ENCODE assay signal across 14 cellular contexts in genomic region chr2:145626301-145626700, GRCh38.
DNase-seq lines count a peak whose midpoint lies in the region; ATAC-seq and TF ChIP-seq lines count a peak whose summit lies in the region.
"Had no signal": no experiment of that assay in that cellular context is flagged by ENCODE, and none has a peak within 500 bp of the region (broad histone marks: within the 10 kb centered on the region; RNA-seq: fewer than 3 reads in every experiment).

No MANE protein-coding gene starts in this region.

- H3K36me3 Mint-ChIP-seq in GM23338 (ENCODE audit: low read depth) = no peaks in the 10 kb centered on the region
- H3K36me3 Mint-ChIP-seq in neural progenitor cell = no peaks in the 10 kb centered on the region
- H3K36me3 Mint-ChIP-seq in activated naive CD4-positive, alpha-beta T cell treated with anti-CD3 and anti-CD28 coated beads, Interleukin-2, amount 10 ng/mL, durations not matched to agents 7 days and 5 days = no peaks in the 10 kb centered on the region
- H3K36me3 Mint-ChIP-seq: CD4-positive, CD25-positive, alpha-beta regulatory T cell had no signal

- H3K4me1 ChIP-seq in GM23338 (ENCODE audit: insufficient read depth) (no peaks in the 10 kb centered on the region), neural progenitor cell (no peaks in the 10 kb centered on the region)

- CTCF ChIA-PET in activated naive CD4-positive, alpha-beta T cell treated with anti-CD3 and anti-CD28 coated beads, Interleukin-2, amount 10 ng/mL, durations not matched to agents 7 days and 5 days (lab: Charles Lee) = no interaction called here

- TF ChIP-seq CTCF in GM23338 (conservative IDR thresholded peaks at IDR 0.05; ENCODE audit: low read depth in 2 of 2) (no peak), neural progenitor cell (IDR thresholded peaks at IDR 0.05) (no peak)

- H3K4me1 Mint-ChIP-seq in GM23338 = 0 out of 3 replicates have a peak, but pooled peaks cover 3% of the 10 kb centered on the region
- no peaks in the 10 kb centered on the region for H3K4me1 Mint-ChIP-seq in neural progenitor cell
- H3K4me1 Mint-ChIP-seq in activated naive CD4-positive, alpha-beta T cell treated with anti-CD3 and anti-CD28 coated beads, Interleukin-2, amount 10 ng/mL, durations not matched to agents 7 days and 5 days = no peaks in the 10 kb centered on the region
- H3K4me1 Mint-ChIP-seq: CD4-positive, CD25-positive, alpha-beta regulatory T cell had no signal

- DNase-seq in GM23338 (ENCODE audit: low spot score) (no peak), astrocyte of the hippocampus (ENCODE audit: low read depth, low spot score) (peak; percentile 78), dermis blood vessel endothelial cell (peak; percentile 11), neural progenitor cell (ENCODE audit: low spot score) (no peak), SHP77 treated with DMSO at 0.1 percent for 48 hours (lab: John Stamatoyannopoulos, UW) (no peak), NCI-H1930 (lab: John Stamatoyannopoulos, UW) (no peak), mesenteric fat pad (ENCODE audit: low spot score) (no peak)
- DNase-seq in activated naive CD4-positive, alpha-beta T cell treated with anti-CD3 and anti-CD28 coated beads, Interleukin-2, amount 10 ng/mL, durations not matched to agents 7 days and 5 days = no peak
- DNase-seq: ACHN; CD4-positive, CD25-positive, alpha-beta regulatory T cell; DMS53; GF-D8; H7 had no signal

- H3K27me3 Mint-ChIP-seq in GM23338 (ENCODE audit: insufficient read depth, low read depth, poor library complexity) (no peaks in the 10 kb centered on the region), neural progenitor cell (ENCODE audit: insufficient read depth, low read depth) (no peaks in the 10 kb centered on the region)
- no peaks in the 10 kb centered on the region for H3K27me3 Mint-ChIP-seq in activated naive CD4-positive, alpha-beta T cell treated with anti-CD3 and anti-CD28 coated beads, Interleukin-2, amount 10 ng/mL, durations not matched to agents 7 days and 5 days
- H3K27me3 Mint-ChIP-seq: CD4-positive, CD25-positive, alpha-beta regulatory T cell had no signal

- peak overlapping the region; percentile 73; the same call in 1 of the 2 replicates for H2AFZ ChIP-seq in GM23338
- H2AFZ ChIP-seq in neural progenitor cell (replicated peaks) = peak overlapping the region; percentile 64

- H3K4me2 ChIP-seq in GM23338 (no peak overlapping the region), neural progenitor cell (no peak overlapping the region)
- H3K4me2 ChIP-seq: BLaER1 treated with 17β-estradiol and CSF1 and Interleukin-3, amounts not matched to agents 10 nM and 100 nM had no signal

- ATAC-seq in GM23338 = no peak

- H3K27ac Mint-ChIP-seq in GM23338 (no peak overlapping the region), neural progenitor cell (no peak overlapping the region)
- H3K27ac Mint-ChIP-seq in activated naive CD4-positive, alpha-beta T cell treated with anti-CD3 and anti-CD28 coated beads, Interleukin-2, amount 10 ng/mL, durations not matched to agents 7 days and 5 days = no peak overlapping the region
- H3K27ac Mint-ChIP-seq: CD4-positive, CD25-positive, alpha-beta regulatory T cell had no signal

- no peaks in the 10 kb centered on the region for H3F3A ChIP-seq in GM23338 (replicated peaks; ENCODE audit: low read depth)
- H3F3A ChIP-seq in neural progenitor cell (ENCODE audit: low read depth) = no peaks in the 10 kb centered on the region

- H3K9me3 Mint-ChIP-seq in GM23338 (no peaks in the 10 kb centered on the region), neural progenitor cell (no peaks in the 10 kb centered on the region)
- H3K9me3 Mint-ChIP-seq in activated naive CD4-positive, alpha-beta T cell treated with anti-CD3 and anti-CD28 coated beads, Interleukin-2, amount 10 ng/mL, durations not matched to agents 7 days and 5 days = no peaks in the 10 kb centered on the region

- no peaks in the 10 kb centered on the region for H3K27me3 ChIP-seq in GM23338 (ENCODE audit: insufficient read depth)
- no peaks in the 10 kb centered on the region for H3K27me3 ChIP-seq in neural progenitor cell
- H3K27me3 ChIP-seq: BLaER1 treated with 17β-estradiol and CSF1 and Interleukin-3, amounts not matched to agents 10 nM and 100 nM had no signal

- no peak overlapping the region for H3K9ac ChIP-seq in neural progenitor cell
- H3K9ac ChIP-seq: BLaER1 treated with 17β-estradiol and CSF1 and Interleukin-3, amounts not matched to agents 10 nM and 100 nM had no signal

- H4K20me1 ChIP-seq in GM23338 (replicated peaks; ENCODE audit: insufficient read depth) = no peaks in the 10 kb centered on the region
- no peaks in the 10 kb centered on the region for H4K20me1 ChIP-seq in neural progenitor cell (ENCODE audit: low read depth)
- H4K20me1 ChIP-seq: BLaER1 treated with 17β-estradiol and CSF1 and Interleukin-3, amounts not matched to agents 10 nM and 100 nM had no signal

- no peaks in the 10 kb centered on the region for H3K9me2 ChIP-seq in GM23338 (ENCODE audit: insufficient read depth)

- no peaks in the 10 kb centered on the region for H3K9me3 ChIP-seq in neural progenitor cell (ENCODE audit: low read depth)
- H3K9me3 ChIP-seq: BLaER1 treated with 17β-estradiol and CSF1 and Interleukin-3, amounts not matched to agents 10 nM and 100 nM had no signal

- H3K4me3 ChIP-seq in GM23338 = no peak overlapping the region
- no peak overlapping the region for H3K4me3 ChIP-seq in neural progenitor cell
- H3K4me3 ChIP-seq: BLaER1 treated with 17β-estradiol and CSF1 and Interleukin-3, amounts not matched to agents 10 nM and 100 nM had no signal

- H3K4me3 Mint-ChIP-seq in GM23338 = no peak overlapping the region
- H3K4me3 Mint-ChIP-seq in neural progenitor cell = no peak overlapping the region
- no peak overlapping the region for H3K4me3 Mint-ChIP-seq in activated naive CD4-positive, alpha-beta T cell treated with anti-CD3 and anti-CD28 coated beads, Interleukin-2, amount 10 ng/mL, durations not matched to agents 7 days and 5 days
- H3K4me3 Mint-ChIP-seq: CD4-positive, CD25-positive, alpha-beta regulatory T cell had no signal

- H3K36me3 ChIP-seq in GM23338 (ENCODE audit: insufficient read depth) (no peaks in the 10 kb centered on the region), neural progenitor cell (no peaks in the 10 kb centered on the region)
- H3K36me3 ChIP-seq: BLaER1 treated with 17β-estradiol and CSF1 and Interleukin-3, amounts not matched to agents 10 nM and 100 nM had no signal

- H3K79me2 ChIP-seq in GM23338 (replicated peaks; ENCODE audit: insufficient read depth) (no peaks in the 10 kb centered on the region), neural progenitor cell (ENCODE audit: low read depth) (no peaks in the 10 kb centered on the region)

- H3K27ac ChIP-seq in GM23338 (ENCODE audit: low read depth) (no peak overlapping the region), neural progenitor cell (no peak overlapping the region)
- H3K27ac ChIP-seq: BLaER1 treated with 17β-estradiol and CSF1 and Interleukin-3, amounts not matched to agents 10 nM and 100 nM had no signal

TF ChIP-seq in GM23338, 12 proteins besides CTCF, POLR2A, EP300 and RAD21 (continues in another document):
- TF ChIP-seq POLR2AphosphoS5 (IDR thresholded peaks at IDR 0.05; ENCODE audit: low read depth) (no peak), ZNF114 (CRISPR knock-in tag; IDR thresholded peaks at IDR 0.05) (no peak), STAT1 (IDR thresholded peaks at IDR 0.05; ENCODE audit: unreplicated experiment) (no peak)

Comparison
In these comparisons a context has a peak if more than half of its experiments do, and no peak if none do; other contexts are left out.
1. DNase-seq: peak in astrocyte of the hippocampus (single experiment) and dermis blood vessel endothelial cell (single experiment); none in GM23338 (single experiment), neural progenitor cell (single experiment), SHP77 treated with DMSO at 0.1 percent for 48 hours (single experiment), NCI-H1930 (0 of 2), activated naive CD4-positive, alpha-beta T cell treated with anti-CD3 and anti-CD28 coated beads, Interleukin-2, amount 10 ng/mL, durations not matched to agents 7 days and 5 days (single experiment) and mesenteric fat pad (single experiment).